12 cellular contexts compared by ENCODE assay signal in the genomic region with DNA sequence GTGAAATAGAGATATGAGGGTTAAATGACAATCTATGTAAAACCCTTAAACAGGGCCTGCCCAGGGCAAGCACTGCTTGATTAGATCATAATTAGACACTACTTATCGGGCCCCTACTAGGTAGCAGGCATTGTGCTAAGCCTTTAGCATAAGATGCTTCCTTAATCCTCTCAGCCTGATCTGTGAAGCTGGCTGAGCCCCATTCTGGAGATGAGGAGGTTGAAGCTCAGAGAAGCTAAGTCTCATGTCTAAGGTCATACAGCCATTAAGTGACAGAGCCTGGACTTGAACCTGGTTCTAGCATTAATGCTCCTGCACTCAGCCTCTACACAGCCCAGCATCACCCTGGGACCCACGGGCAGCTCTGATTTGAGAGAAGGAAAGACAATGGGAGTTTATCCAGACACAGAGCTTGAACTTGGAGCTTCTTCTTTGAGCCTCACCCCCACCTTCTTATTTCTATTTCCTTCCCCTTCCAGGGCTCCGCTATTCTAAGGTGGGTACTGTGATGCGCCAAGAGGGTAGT. TPM values are rescaled to one million over a fixed set of nuclear protein-coding genes. Genes with fewer than 3 reads are reported as not detected.
DNase-seq lines count a peak whose midpoint lies in the region; ATAC-seq and TF ChIP-seq lines count a peak whose summit lies in the region.
"Had no signal": no experiment of that assay in that cellular context is flagged by ENCODE, and none has a peak within 500 bp of the region (broad histone marks: within the 10 kb centered on the region; RNA-seq: fewer than 3 reads in every experiment).

No MANE protein-coding gene starts in this region.

- peaks cover 11 to 41% (median 16%) of the 10 kb centered on the region in 4 donors for H3K4me1 Mint-ChIP-seq in CD4-positive, alpha-beta memory T cell
- H3K4me1 Mint-ChIP-seq in IgD-negative memory B cell (peaks cover 9 to 19% (median 10%) of the 10 kb centered on the region in 3 donors), nephron (peaks cover 12% of the 10 kb centered on the region)
- H3K4me1 Mint-ChIP-seq in effector memory CD8-positive, alpha-beta T cell (ENCODE audit: low read depth in 2 of 2) = peaks cover 5 to 13% of the 10 kb centered on the region in 2 donors

- CTCF ChIA-PET in CD4-positive, alpha-beta memory T cell (lab: Charles Lee; ENCODE audit: partially characterized antibody) = interaction anchor here (0.8 to 1.6 kb wide), 4 partner anchors 9 to 66 kb away, joined by 3 to 4 read pairs (median 3); no protein-coding TSS in a partner anchor

- no peak overlapping the region for H3K4me3 ChIP-seq in CD4-positive, alpha-beta memory T cell (ENCODE audit: low read length in 2 of 2)
- H3K4me3 ChIP-seq: thyroid gland had no signal

- no peak for DNase-seq in CD4-positive, alpha-beta memory T cell
- DNase-seq in effector memory CD8-positive, alpha-beta T cell = no peak
- DNase-seq in dermis blood vessel endothelial cell (no peak), C1 segment of cervical spinal cord (lab: John Stamatoyannopoulos, UW) (no peak)
- no peak for DNase-seq in activated CD4-positive, CD25-positive, alpha-beta regulatory T cell (lab: John Stamatoyannopoulos, UW)
- no peak for DNase-seq in effector CD4-positive, alpha-beta T cell
- DNase-seq: MV-4-11 had no signal

- peaks cover 46 to 72% of the 10 kb centered on the region in 2 donors for H3K27me3 Mint-ChIP-seq in CD4-positive, alpha-beta memory T cell
- H3K27me3 Mint-ChIP-seq in IgD-negative memory B cell (peaks cover 46% of the 10 kb centered on the region), nephron (ENCODE audit: low read depth) (peaks cover 93% of the 10 kb centered on the region)
- H3K27me3 Mint-ChIP-seq in effector memory CD8-positive, alpha-beta T cell = peaks cover 83 to 94% of the 10 kb centered on the region in 2 donors

- H3K27me3 ChIP-seq in CD4-positive, alpha-beta memory T cell (ENCODE audit: insufficient read depth, low read length) = peaks cover 37% of the 10 kb centered on the region

- no peak overlapping the region for H3K27ac Mint-ChIP-seq in CD4-positive, alpha-beta memory T cell
- H3K27ac Mint-ChIP-seq in IgD-negative memory B cell (no peak overlapping the region), nephron (no peak overlapping the region)
- no peak overlapping the region for H3K27ac Mint-ChIP-seq in effector memory CD8-positive, alpha-beta T cell

- POLR2A ChIA-PET in CD4-positive, alpha-beta memory T cell (lab: Charles Lee; ENCODE audit: partially characterized antibody) = no interaction called here

- no peak overlapping the region for H3K27ac ChIP-seq in CD4-positive, alpha-beta memory T cell (ENCODE audit: low read depth, low read length)
- H3K27ac ChIP-seq: thyroid gland had no signal

- H3K9me3 ChIP-seq in CD4-positive, alpha-beta memory T cell (ENCODE audit: control insufficient read depth in 1 of 2, low read length in 2 of 2) = no peaks in the 10 kb centered on the region
- H3K9me3 ChIP-seq: thyroid gland had no signal

- no peak for TF ChIP-seq CTCF in nephron (IDR thresholded peaks at IDR 0.05; ENCODE audit: unreplicated experiment in 3 of 3)

- peaks cover 20% of the 10 kb centered on the region for H3K4me1 ChIP-seq in CD4-positive, alpha-beta memory T cell (ENCODE audit: insufficient read depth, low read length)

- H3K4me3 Mint-ChIP-seq in CD4-positive, alpha-beta memory T cell = peak overlapping the region in 7 of 8 donors; percentile 39 to 75 (median 60)
- H3K4me3 Mint-ChIP-seq in IgD-negative memory B cell (peak overlapping the region; percentile 54 to 86 (median 67)), nephron (peak overlapping the region; percentile 82 to 84 (median 83))
- peak overlapping the region; percentile 67 to 68 for H3K4me3 Mint-ChIP-seq in effector memory CD8-positive, alpha-beta T cell

- no peaks in the 10 kb centered on the region for H3K9me3 Mint-ChIP-seq in CD4-positive, alpha-beta memory T cell
- H3K9me3 Mint-ChIP-seq in IgD-negative memory B cell (peaks cover 0 to 1% (median 0%) of the 10 kb centered on the region in 3 donors), nephron (no peaks in the 10 kb centered on the region)
- H3K9me3 Mint-ChIP-seq in effector memory CD8-positive, alpha-beta T cell = no peaks in the 10 kb centered on the region

- H3K36me3 ChIP-seq in CD4-positive, alpha-beta memory T cell (ENCODE audit: insufficient read depth, low read length) = no peaks in the 10 kb centered on the region
- H3K36me3 ChIP-seq: thyroid gland had no signal

- intact Hi-C loops in CD4-positive, alpha-beta memory T cell (cut with micrococcal nuclease) = no loop called here

- no peaks in the 10 kb centered on the region for H3K36me3 Mint-ChIP-seq in CD4-positive, alpha-beta memory T cell
- no peaks in the 10 kb centered on the region for H3K36me3 Mint-ChIP-seq in IgD-negative memory B cell
- H3K36me3 Mint-ChIP-seq in effector memory CD8-positive, alpha-beta T cell (ENCODE audit: insufficient read depth) = no peaks in the 10 kb centered on the region
- no peaks in the 10 kb centered on the region for H3K36me3 Mint-ChIP-seq in nephron (ENCODE audit: low read depth)

- no peak for ATAC-seq in effector memory CD8-positive, alpha-beta T cell (replicated peaks)
- ATAC-seq: Panc1 had no signal

RNA-seq across cellular contexts. Expression of gene ZDHHC22, which starts 0.8 kb away (rescaled TPM):
- not detected for total RNA-seq in CD4-positive, alpha-beta memory T cell
- not detected for polyA plus RNA-seq in CD4-positive, alpha-beta memory T cell
- polyA plus RNA-seq in IgD-negative memory B cell = not detected
- total RNA-seq in dermis blood vessel endothelial cell = not detected in 2 replicates
- total RNA-seq: thyroid gland had no signal

RNA-seq across cellular contexts. Expression of gene TMEM63C, which starts 39.2 kb away (rescaled TPM):
- total RNA-seq in CD4-positive, alpha-beta memory T cell = 1 to 10 TPM in 1 of 2 experiments, under 1 TPM in 1; 0.36 to 1.7 TPM
- polyA plus RNA-seq in CD4-positive, alpha-beta memory T cell = not detected
- polyA plus RNA-seq in IgD-negative memory B cell = 0.24 TPM
- total RNA-seq in dermis blood vessel endothelial cell = under 0.01 TPM in 1 of 2 replicates, not detected in the other
- total RNA-seq: HT1080 had no signal

RNA-seq across cellular contexts. Expression of gene CIPC, which starts 44.3 kb away (rescaled TPM):
- total RNA-seq in CD4-positive, alpha-beta memory T cell = 10 to 100 TPM; 18.6 to 21.5 TPM
- polyA plus RNA-seq in CD4-positive, alpha-beta memory T cell = 1 to 10 TPM; 5.4 to 7.1 TPM
- 14.7 TPM for polyA plus RNA-seq in IgD-negative memory B cell
- total RNA-seq in dermis blood vessel endothelial cell = 13.5 and 14.1 TPM in 2 replicates
